Comparison of ENCODE assay signal across 15 cellular contexts in genomic region chr3:141286856-141287255, GRCh38.
"Had no signal": no experiment of that assay in that cellular context is flagged by ENCODE, and none has a peak within 500 bp of the region (broad histone marks: within the 10 kb centered on the region; RNA-seq: fewer than 3 reads in every experiment).

No MANE protein-coding gene starts in this region.

- H3K27me3 ChIP-seq: cardiac muscle cell, esophagus squamous epithelium, heart right ventricle, transverse colon, uterus had no signal

- H3K27ac Mint-ChIP-seq: activated naive CD8-positive, alpha-beta T cell treated with anti-CD3 and anti-CD28 coated beads for 36 hours; effector memory CD8-positive, alpha-beta T cell; T-helper 1 cell treated with Interleukin-12 subunit alpha and Interleukin-12 subunit beta and Interleukin-4 antibody, amounts not matched to agents 30 μg/mL and 1 μg/mL, for 36 hours had no signal

- H3K36me3 ChIP-seq: transverse colon, uterus had no signal

- H3K27me3 Mint-ChIP-seq: activated naive CD8-positive, alpha-beta T cell treated with anti-CD3 and anti-CD28 coated beads for 36 hours; effector memory CD8-positive, alpha-beta T cell; naive thymus-derived CD4-positive, alpha-beta T cell had no signal

- DNase-seq: activated CD4-positive, CD25-positive, alpha-beta regulatory T cell treated with anti-CD3 and anti-CD28 coated beads, Interleukin-2, amount 50 U/mL, for 72 hours; activated naive CD8-positive, alpha-beta T cell treated with anti-CD3 and anti-CD28 coated beads for 36 hours; activated T-cell treated with anti-CD3 and anti-CD28 coated beads for 4 hours; amniotic stem cell; effector memory CD8-positive, alpha-beta T cell; esophagus squamous epithelium; heart right ventricle; mesendoderm; naive thymus-derived CD4-positive, alpha-beta T cell; stimulated activated CD4-positive, alpha-beta T cell treated with anti-CD3 and anti-CD28 coated beads, Interleukin-2, amount 100 ng/mL, for 24 hours; stimulated activated naive CD4-positive, alpha-beta T cell treated with Interleukin-2 at 50 U/mL for 16 hours; transverse colon; uterus had no signal

- H3K4me1 Mint-ChIP-seq: activated naive CD8-positive, alpha-beta T cell treated with anti-CD3 and anti-CD28 coated beads for 36 hours had no signal

- H3K36me3 Mint-ChIP-seq: activated naive CD8-positive, alpha-beta T cell treated with anti-CD3 and anti-CD28 coated beads for 36 hours had no signal

- ATAC-seq: effector memory CD8-positive, alpha-beta T cell; heart right ventricle; naive thymus-derived CD4-positive, alpha-beta T cell had no signal

- H3K9me3 Mint-ChIP-seq: activated naive CD8-positive, alpha-beta T cell treated with anti-CD3 and anti-CD28 coated beads for 36 hours; effector memory CD8-positive, alpha-beta T cell; naive thymus-derived CD4-positive, alpha-beta T cell; T-helper 1 cell treated with Interleukin-12 subunit alpha and Interleukin-12 subunit beta and Interleukin-4 antibody, amounts not matched to agents 30 μg/mL and 1 μg/mL, for 36 hours had no signal

- H3K4me3 Mint-ChIP-seq: activated naive CD8-positive, alpha-beta T cell treated with anti-CD3 and anti-CD28 coated beads for 36 hours; effector memory CD8-positive, alpha-beta T cell; naive thymus-derived CD4-positive, alpha-beta T cell; T-helper 1 cell treated with Interleukin-12 subunit alpha and Interleukin-12 subunit beta and Interleukin-4 antibody, amounts not matched to agents 30 μg/mL and 1 μg/mL, for 36 hours had no signal

- H3K4me3 ChIP-seq: cardiac muscle cell, esophagus squamous epithelium, heart right ventricle, transverse colon, uterus had no signal
